In genomic region chrX:148500428-148501120, GRCh38 we compare ENCODE assay signal across 8 cellular contexts. TPM values are rescaled to one million over a fixed set of nuclear protein-coding genes. Genes with fewer than 3 reads are reported as not detected.
DNase-seq lines count a peak whose midpoint lies in the region; ATAC-seq, FAIRE-seq and TF ChIP-seq lines count a peak whose summit lies in the region.

AFF2 (plus strand) TSS chrX:148500617; CDS start chrX:148501098, 481 bp downstream.

- no peaks in the 10 kb centered on the region for H4K20me1 ChIP-seq in endothelial cell of umbilical vein (replicated peaks; ENCODE audit: control insufficient read depth, extremely low read depth, insufficient read depth, low read length)

- intact Hi-C loops in endothelial cell of umbilical vein (cut with micrococcal nuclease) = loop anchor here (10.0 kb wide), 1 partner anchor 206 kb away; no protein-coding TSS in a partner anchor

- peak; percentile 2 to 8 for DNase-seq in A549 (ENCODE audit: low read depth in 1 of 2, low spot score in 1 of 2)
- peak; percentile 63 for DNase-seq in NAMALWA (ENCODE audit: low spot score)
- DNase-seq in activated CD4-positive, alpha-beta T cell treated with anti-CD3 and anti-CD28 coated beads, Interleukin-2, amount 50 U/mL, for 48 hours = peak; percentile 47 to 52
- peak; percentile 11 for DNase-seq in endothelial cell of umbilical vein (ENCODE audit: low read depth, low spot score)
- peak in 8 of 10 donors; percentile 8 to 65 (median 22) for DNase-seq in naive thymus-derived CD8-positive, alpha-beta T cell
- peak in 1 of 2 donors; percentile 8 for DNase-seq in tibial nerve (ENCODE audit: low spot score in 2 of 2)
- no peak for DNase-seq in HCEC 1CT

- H3K36me3 ChIP-seq in endothelial cell of umbilical vein (ENCODE audit: control insufficient read depth in 2 of 2, extremely low read depth in 1 of 2, insufficient read depth in 2 of 2, low read length in 2 of 2) (no peaks in the 10 kb centered on the region), tibial nerve (no peaks in the 10 kb centered on the region)

- H3K9me3 ChIP-seq in A549 = no peaks in the 10 kb centered on the region
- no peaks in the 10 kb centered on the region for H3K9me3 ChIP-seq in endothelial cell of umbilical vein (replicated peaks; ENCODE audit: control insufficient read depth, insufficient read depth, low read length)
- no peaks in the 10 kb centered on the region for H3K9me3 ChIP-seq in tibial nerve

- H3K9ac ChIP-seq in endothelial cell of umbilical vein (replicated peaks; ENCODE audit: extremely low read depth, insufficient read depth, low read length) = no peak within 1 kb of the TSS

- peak within 1 kb of the TSS; percentile 88 for H3K4me2 ChIP-seq in A549
- H3K4me2 ChIP-seq in endothelial cell of umbilical vein (ENCODE audit: insufficient read depth, low read length) = peak within 1 kb of the TSS; percentile 21

- peaks cover 0 to 15% (median 2%) of the 10 kb centered on the region in 5 donors for H3K27me3 Mint-ChIP-seq in naive thymus-derived CD8-positive, alpha-beta T cell

- no peaks in the 10 kb centered on the region for H3K79me2 ChIP-seq in endothelial cell of umbilical vein (ENCODE audit: control insufficient read depth, insufficient read depth, low read length)

- no peaks in the 10 kb centered on the region for H3K36me3 Mint-ChIP-seq in naive thymus-derived CD8-positive, alpha-beta T cell

- dilution Hi-C loops in endothelial cell of umbilical vein (cut with MboI; ENCODE audit: extremely low pct_ligation_motif_present, low sequenced_read_pairs) = no loop called here

- no peak for FAIRE-seq in A549 (lab: Jason Lieb, UNC)
- FAIRE-seq in endothelial cell of umbilical vein (lab: Jason Lieb, UNC) = no peak

- H3K27me3 ChIP-seq in endothelial cell of umbilical vein (ENCODE audit: control insufficient read depth in 2 of 2, insufficient read depth in 2 of 2, low read length in 2 of 2) (peaks cover 18 to 27% of the 10 kb centered on the region in 2 experiments), tibial nerve (peaks cover 0 to 38% of the 10 kb centered on the region in 2 donors)

- H3K9me1 ChIP-seq in endothelial cell of umbilical vein (replicated peaks; ENCODE audit: control insufficient read depth, extremely low read depth, insufficient read depth, low read length) = no peaks in the 10 kb centered on the region

- H3K27ac ChIP-seq in A549 = peak within 1 kb of the TSS in 1 of 2 experiments; percentile 61; a peak in 1 of 6 replicates
- no peak within 1 kb of the TSS for H3K27ac ChIP-seq in endothelial cell of umbilical vein (ENCODE audit: insufficient read depth, low read depth, low read length)
- H3K27ac ChIP-seq in tibial nerve = peak within 1 kb of the TSS in 1 of 4 donors; percentile 66

- no peak for TF ChIP-seq POLR2A in A549 (IDR thresholded peaks at IDR 0.05; ENCODE audit: low read length)
- no peak for TF ChIP-seq POLR2A in endothelial cell of umbilical vein (IDR thresholded peaks at IDR 0.05; ENCODE audit: low read depth, low read length)
- no peak for TF ChIP-seq POLR2A in tibial nerve (IDR thresholded peaks at IDR 0.05)

- TF ChIP-seq EP300 in A549 (IDR thresholded peaks at IDR 0.05) = no peak
- no peak for TF ChIP-seq EP300 in tibial nerve (IDR thresholded peaks at IDR 0.05)

- BruUV-seq in endothelial cell of umbilical vein (replicated peaks; lab: Mats Ljungman, UMichigan) = no TSS peak

- CTCF ChIA-PET in A549 (lab: Yijun Ruan, JAX) = no interaction called here
- CTCF ChIA-PET in endothelial cell of umbilical vein (lab: Charles Lee) = no interaction called here

- peak; percentile 77 to 84 for ATAC-seq in A549
- ATAC-seq in GM19324 (IDR thresholded peaks at IDR 0.05; ENCODE audit: low FRiP score, unreplicated experiment) = peak; percentile 46
- ATAC-seq in naive thymus-derived CD8-positive, alpha-beta T cell = peak; percentile 56 to 61

- H3K4me3 Mint-ChIP-seq in naive thymus-derived CD8-positive, alpha-beta T cell = peak within 1 kb of the TSS; percentile 72 to 90 (median 86)

- peaks cover 0 to 3% (median 0%) of the 10 kb centered on the region in 9 donors for H3K9me3 Mint-ChIP-seq in naive thymus-derived CD8-positive, alpha-beta T cell

- H3K4me3 ChIP-seq in A549 (peak within 1 kb of the TSS; percentile 46), endothelial cell of umbilical vein (replicated peaks in 1 of 3; ENCODE audit: insufficient read depth in 1 of 3, low read depth in 1 of 3, low read length in 3 of 3) (peak within 1 kb of the TSS in 1 of 3 experiments; percentile 41), tibial nerve (peak within 1 kb of the TSS; percentile 22 to 58 (median 34))

- POLR2A ChIA-PET in A549 (lab: Yijun Ruan, JAX) (no interaction called here), endothelial cell of umbilical vein (lab: Charles Lee) (no interaction called here)
- POLR2A ChIA-PET in naive thymus-derived CD8-positive, alpha-beta T cell (lab: Charles Lee) = no interaction called here

- H3K4me1 Mint-ChIP-seq in naive thymus-derived CD8-positive, alpha-beta T cell = peaks cover 6 to 17% (median 15%) of the 10 kb centered on the region in 4 donors

- H3K4me1 ChIP-seq in A549 (no peaks in the 10 kb centered on the region), endothelial cell of umbilical vein (ENCODE audit: control insufficient read depth, extremely low read depth, insufficient read depth, low read length) (peaks cover 3% of the 10 kb centered on the region), tibial nerve (peaks cover 0 to 11% (median 0%) of the 10 kb centered on the region in 4 donors)

- 4% methylated on average over 16 of the region's 98 CpGs for WGBS in A549 (ENCODE audit: missing lambda C conversion rate)
- 51% methylated on average over 81 of the region's 98 CpGs; no CpG with 5 or more reads in 1 of the 2 donors for WGBS in tibial nerve, 2 donors

- peak within 1 kb of the TSS; percentile 37 for H2AFZ ChIP-seq in endothelial cell of umbilical vein (ENCODE audit: low read depth, low read length)

- TF ChIP-seq CTCF in A549 (IDR thresholded peaks at IDR 0.05) = no peak
- no peak for TF ChIP-seq CTCF in endothelial cell of umbilical vein (IDR thresholded peaks at IDR 0.05; ENCODE audit: extremely low read depth in 1 of 2, insufficient read depth in 1 of 2, low read depth in 1 of 2, low read length in 2 of 2)
- no peak for TF ChIP-seq CTCF in tibial nerve (IDR thresholded peaks at IDR 0.05)

- no peak for TF ChIP-seq RAD21 in A549 (conservative IDR thresholded peaks at IDR 0.05 in 1 of 2, IDR thresholded peaks at IDR 0.05 in 1 of 2)

- H3K27ac Mint-ChIP-seq in naive thymus-derived CD8-positive, alpha-beta T cell = peak within 1 kb of the TSS in 1 of 10 donors; percentile 22

TF ChIP-seq in A549, 52 proteins besides CTCF, POLR2A, EP300 and RAD21 (continues in another document):
- TF ChIP-seq CEBPB (IDR thresholded peaks at IDR 0.05) = no peak
- no peak for TF ChIP-seq HEYL (CRISPR knock-in tag; IDR thresholded peaks at IDR 0.05)
- TF ChIP-seq PHF8 (IDR thresholded peaks at IDR 0.05; ENCODE audit: borderline replicate concordance, low read depth) = no peak
- TF ChIP-seq SREBF2 (IDR thresholded peaks at IDR 0.05) = no peak

TF ChIP-seq in endothelial cell of umbilical vein, 7 proteins besides CTCF, POLR2A, EP300 and RAD21:
- TF ChIP-seq JUN (IDR thresholded peaks at IDR 0.05; ENCODE audit: borderline replicate concordance, insufficient read depth, insufficient read length, low read depth) (no peak), GATA2 (IDR thresholded peaks at IDR 0.05; ENCODE audit: insufficient read depth, insufficient read length, low read depth, low read length) (no peak), POLR2AphosphoS5 (IDR thresholded peaks at IDR 0.05; ENCODE audit: insufficient read depth, low read depth, low read length) (no peak), FOS (IDR thresholded peaks at IDR 0.05; ENCODE audit: borderline replicate concordance, insufficient read depth, low read length) (no peak), MAX (IDR thresholded peaks at IDR 0.05; ENCODE audit: insufficient read depth, insufficient read length) (no peak)

RNA-seq across cellular contexts. Expression of gene AFF2, which starts in this region (rescaled TPM):
- 0.04 TPM in 2 replicates for polyA plus RNA-seq in A549 (2011; rRNA removed)
- 0.01 TPM in 2 replicates for polyA plus RNA-seq in A549 (2012; cell fraction: cytosol; rRNA removed)
- polyA plus RNA-seq in A549 (2012; cell fraction: nucleus; rRNA removed) = not detected in 2 replicates
- polyA plus RNA-seq in A549 (2017; fragmentation: RNase III; extraction: RNeasy Plus Mini Kit Qiagen cat#74134 plus additional on column Dnase treatment) = not detected in 3 replicates
- polyA minus RNA-seq in A549 (2011; rRNA and poly(A)+ RNA removed) = 0.17 TPM in 1 of 2 replicates, not detected in the other
- 0.07 TPM in 1 of 2 replicates, not detected in the other for total RNA-seq in endothelial cell of umbilical vein
- polyA plus RNA-seq in endothelial cell of umbilical vein = 0.03 TPM in 1 of 2 replicates, not detected in the other
- 0.01 and 0.03 TPM in 2 replicates for polyA plus RNA-seq in endothelial cell of umbilical vein (2011; cell fraction: cytosol; rRNA removed)
- 0.04 and 0.07 TPM in 2 replicates for polyA plus RNA-seq in endothelial cell of umbilical vein (2011; cell fraction: nucleus; rRNA removed)
- polyA plus RNA-seq in endothelial cell of umbilical vein (2012) = 0.03 TPM in 1 of 2 replicates, not detected in the other
- 0.06 and 0.10 TPM in 2 replicates for polyA minus RNA-seq in endothelial cell of umbilical vein
- not detected for polyA minus RNA-seq in endothelial cell of umbilical vein (2011; cell fraction: cytosol; rRNA and poly(A)+ RNA removed)
- polyA minus RNA-seq in endothelial cell of umbilical vein (2011; cell fraction: nucleus; rRNA and poly(A)+ RNA removed) = 0.19 TPM in 1 of 2 replicates, not detected in the other
- 1 to 10 TPM; 1.3 to 2.0 TPM for total RNA-seq in naive thymus-derived CD8-positive, alpha-beta T cell
- polyA plus RNA-seq in naive thymus-derived CD8-positive, alpha-beta T cell = under 1 TPM; 0.13 to 0.24 (median 0.22) TPM
- total RNA-seq in tibial nerve = 10 to 100 TPM; 13.2 to 20.3 (median 16.1) TPM

Comparison
In these comparisons a context has a peak if more than half of its experiments do, and no peak if none do; other contexts are left out.
1. RNA of gene AFF2 (total RNA-seq): 13.2 to 20.3 TPM in tibial nerve; 1.3 to 2.0 TPM in naive thymus-derived CD8-positive, alpha-beta T cell and 0.07 TPM in endothelial cell of umbilical vein; every median in the first group is over 4 times any median in the second.
2. Peak in DNase-seq, ATAC-seq, H3K4me3 ChIP-seq and H3K4me2 ChIP-seq in A549; RNA of the gene not detected or under 1 TPM.
3. Peak in DNase-seq and H3K4me2 ChIP-seq in endothelial cell of umbilical vein; RNA of the gene not detected or under 1 TPM.
4. Peak in every context shown above with its lines, with median percentiles within 50 percentile points of each other: ATAC-seq.